Comparison of ENCODE assay signal across 7 cellular contexts in genomic region chr4:122731676-122732075, GRCh38. TPM values are rescaled to one million over a fixed set of nuclear protein-coding genes. Genes with fewer than 3 reads are reported as not detected.
A peak's percentile ranks its signal among the peaks of the same experiment; 100 is the strongest.
DNase-seq lines count a peak whose midpoint lies in the region; ATAC-seq and TF ChIP-seq lines count a peak whose summit lies in the region.

No MANE protein-coding gene starts in this region.

- H3K27ac ChIP-seq in HL-60 (replicated peaks), result peak overlapping the region; percentile 24
- H3K27ac ChIP-seq in SK-N-MC, result no peak overlapping the region

- H3K9me3 ChIP-seq in SK-N-MC (ENCODE audit: low read depth, low read length) (no peaks in the 10 kb centered on the region), skeletal muscle satellite cell (replicated peaks; ENCODE audit: low read length) (no peaks in the 10 kb centered on the region)

- ATAC-seq in HG03439 (IDR thresholded peaks at IDR 0.05; ENCODE audit: unreplicated experiment) (no peak), HG03280 (IDR thresholded peaks at IDR 0.05; ENCODE audit: unreplicated experiment) (no peak)

- peak overlapping the region; percentile 82 for H3K4me2 ChIP-seq in skeletal muscle satellite cell (ENCODE audit: low read length)

- peak overlapping the region; percentile 55 for H3K9ac ChIP-seq in SK-N-MC (ENCODE audit: insufficient read length)
- H3K9ac ChIP-seq in skeletal muscle satellite cell (ENCODE audit: low read depth, low read length), result peak overlapping the region; percentile 68

- TF ChIP-seq CTCF in HL-60 (IDR thresholded peaks at IDR 0.05; ENCODE audit: insufficient read depth, low read length), result no peak
- no peak for TF ChIP-seq CTCF in foreskin fibroblast (IDR thresholded peaks at IDR 0.05; ENCODE audit: low read depth, low read length)

- no peaks in the 10 kb centered on the region for H3K27me3 ChIP-seq in HL-60 (ENCODE audit: insufficient read depth, poor library complexity, severe bottlenecking)
- H3K27me3 ChIP-seq in skeletal muscle satellite cell (ENCODE audit: control insufficient read depth, insufficient read depth, low read length), result no peaks in the 10 kb centered on the region

- H3K36me3 ChIP-seq in SK-N-MC (ENCODE audit: insufficient read depth, low read length) (no peaks in the 10 kb centered on the region), skeletal muscle satellite cell (ENCODE audit: insufficient read depth, low read length) (no peaks in the 10 kb centered on the region)

- DNase-seq in HL-60 (ENCODE audit: low read depth in 1 of 2, low spot score in 1 of 2) (no peak), SK-N-MC (ENCODE audit: low read depth, low spot score) (no peak), foreskin fibroblast (no peak), middle frontal gyrus (ENCODE audit: extremely low spot score, low spot score) (no peak)

- H3K4me1 ChIP-seq in skeletal muscle satellite cell (ENCODE audit: control insufficient read depth, insufficient read depth, low read length), result peaks cover 16% of the 10 kb centered on the region

- H3K4me3 ChIP-seq in HL-60 (replicated peaks; ENCODE audit: insufficient read depth, low read length) (no peak overlapping the region), SK-N-MC (peak overlapping the region; percentile 96), foreskin fibroblast (ENCODE audit: low read depth in 1 of 2, low read length in 2 of 2) (peak overlapping the region; percentile 48 to 68), skeletal muscle satellite cell (ENCODE audit: low read length) (peak overlapping the region; percentile 59)

RNA-seq across cellular contexts. Expression of gene BBS12, which starts 0.8 kb away (rescaled TPM):
- total RNA-seq in skeletal muscle satellite cell (2012; rRNA removed), result 3.0 and 4.2 TPM in 2 replicates
